6 cellular contexts compared by ENCODE assay signal in the genomic region with DNA sequence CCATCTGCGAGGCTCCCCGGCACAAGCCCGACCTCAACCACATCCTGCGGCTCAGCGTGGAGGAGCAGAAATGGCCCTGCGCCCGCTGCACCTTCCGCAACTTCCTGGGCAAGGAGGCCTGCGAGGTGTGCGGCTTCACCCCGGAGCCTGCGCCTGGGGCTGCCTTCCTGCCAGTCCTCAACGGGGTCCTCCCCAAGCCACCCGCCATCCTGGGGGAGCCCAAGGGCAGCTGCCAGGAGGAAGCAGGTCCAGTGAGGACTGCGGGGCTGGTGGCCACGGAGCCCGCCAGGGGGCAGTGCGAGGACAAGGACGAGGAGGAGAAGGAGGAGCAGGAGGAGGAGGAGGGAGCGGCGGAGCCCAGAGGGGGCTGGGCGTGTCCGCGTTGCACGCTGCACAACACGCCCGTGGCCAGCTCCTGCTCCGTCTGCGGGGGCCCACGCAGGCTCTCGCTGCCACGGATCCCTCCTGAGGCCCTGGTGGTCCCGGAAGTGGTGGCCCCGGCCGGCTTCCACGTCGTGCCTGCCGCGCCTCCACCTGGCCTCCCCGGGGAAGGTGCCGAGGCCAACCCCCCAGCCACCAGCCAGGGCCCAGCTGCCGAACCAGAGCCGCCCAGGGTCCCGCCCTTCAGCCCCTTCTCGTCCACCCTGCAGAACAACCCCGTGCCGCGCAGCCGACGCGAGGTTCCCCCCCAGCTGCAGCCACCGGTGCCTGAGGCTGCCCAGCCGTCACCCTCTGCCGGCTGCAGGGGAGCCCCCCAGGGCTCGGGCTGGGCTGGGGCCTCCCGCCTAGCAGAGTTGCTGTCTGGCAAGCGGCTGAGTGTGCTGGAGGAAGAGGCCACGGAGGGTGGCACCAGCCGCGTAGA.
DNase-seq lines count a peak whose midpoint lies in the region; ATAC-seq and TF ChIP-seq lines count a peak whose summit lies in the region.

No MANE protein-coding gene starts in this region.

- peak; percentile 73 for DNase-seq in NCI-H2029 (lab: John Stamatoyannopoulos, UW)
- no peak for DNase-seq in NCI-H2029 treated with DMSO at 0.1 percent for 48 hours (lab: John Stamatoyannopoulos, UW)
- DNase-seq in astrocyte of the hippocampus (ENCODE audit: low read depth, low spot score), result peak; percentile 48
- DNase-seq in NCI-H1092 treated with DMSO at 0.1 percent for 48 hours (lab: John Stamatoyannopoulos, UW), result no peak

- no peaks in the 10 kb centered on the region for H3K4me1 Mint-ChIP-seq in nephron

- H3K27me3 Mint-ChIP-seq in nephron (ENCODE audit: low read depth), result no peaks in the 10 kb centered on the region

- H3K27ac Mint-ChIP-seq in nephron, result no peak overlapping the region

- ATAC-seq in HG03520 (IDR thresholded peaks at IDR 0.05; ENCODE audit: unreplicated experiment), result no peak

- H3K4me3 Mint-ChIP-seq in nephron, result no peak overlapping the region

- no peaks in the 10 kb centered on the region for H3K36me3 Mint-ChIP-seq in nephron (ENCODE audit: low read depth)

- H3K9me3 Mint-ChIP-seq in nephron, result no peaks in the 10 kb centered on the region

- TF ChIP-seq CTCF in nephron (IDR thresholded peaks at IDR 0.05; ENCODE audit: unreplicated experiment in 3 of 3), result peak; percentile 39 to 52 (median 40)

Comparison
In these comparisons a context has a peak if more than half of its experiments do, and no peak if none do; other contexts are left out.
1. DNase-seq: peak in NCI-H2029 (single experiment) and astrocyte of the hippocampus (single experiment); none in NCI-H2029 treated with DMSO at 0.1 percent for 48 hours (single experiment) and NCI-H1092 treated with DMSO at 0.1 percent for 48 hours (single experiment).